10 cellular contexts compared by ENCODE assay signal in the genomic region with DNA sequence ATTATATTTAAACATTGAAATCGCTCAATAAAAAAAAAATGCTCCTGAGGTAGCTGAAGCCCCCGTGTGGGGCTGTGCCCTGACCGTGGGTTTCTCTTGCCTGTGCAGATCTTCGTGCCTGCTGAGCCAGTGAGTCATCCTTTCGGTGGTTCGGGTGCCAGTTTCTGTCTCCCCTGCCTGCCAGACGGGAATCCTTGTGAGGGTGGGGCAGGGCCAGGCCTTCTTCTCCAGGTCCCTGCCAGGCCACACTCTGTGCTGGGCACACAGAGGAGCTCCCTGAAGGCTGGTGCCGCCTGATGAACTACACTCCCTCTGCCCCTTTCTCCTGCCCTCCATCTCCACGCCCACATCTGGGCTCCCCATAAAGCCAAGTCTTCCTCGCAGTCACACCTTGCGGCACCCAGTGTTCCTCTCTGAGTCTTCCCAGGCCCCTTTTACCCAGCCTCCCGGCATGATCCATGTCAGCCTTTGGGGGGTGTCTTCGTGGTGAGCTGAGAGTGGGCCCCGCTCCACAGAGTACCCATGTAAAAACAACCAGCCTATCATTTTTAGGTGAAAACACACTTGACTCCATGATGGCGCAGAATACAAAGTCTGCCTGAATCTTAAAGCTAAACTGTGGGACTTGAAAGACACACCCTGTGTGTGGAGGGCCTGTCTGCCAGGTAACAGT. TPM values are rescaled to one million over a fixed set of nuclear protein-coding genes. Genes with fewer than 3 reads are reported as not detected.
A peak's percentile ranks its signal among the peaks of the same experiment; 100 is the strongest.
DNase-seq lines count a peak whose midpoint lies in the region; ATAC-seq, FAIRE-seq and TF ChIP-seq lines count a peak whose summit lies in the region.
"Had no signal": no experiment of that assay in that cellular context is flagged by ENCODE, and none has a peak within 500 bp of the region (broad histone marks: within the 10 kb centered on the region; RNA-seq: fewer than 3 reads in every experiment).

No MANE protein-coding gene starts in this region.

- H3K27me3 ChIP-seq in H7 (ENCODE audit: control insufficient read depth, insufficient read depth, low read length), result no peaks in the 10 kb centered on the region

- no peak for ATAC-seq in HG03039 (IDR thresholded peaks at IDR 0.05; ENCODE audit: unreplicated experiment)

- H3K27me3 Mint-ChIP-seq in T-helper 2 cell treated with Interferon-gamma antibody and Interleukin-4, amounts not matched to agents 5 μg/mL and 100 μg/mL, for 36 hours (ENCODE audit: low read depth), result no peaks in the 10 kb centered on the region
- H3K27me3 Mint-ChIP-seq: IgD-negative memory B cell had no signal

- peaks cover 66% of the 10 kb centered on the region for H3K4me1 Mint-ChIP-seq in T-helper 2 cell treated with Interferon-gamma antibody and Interleukin-4, amounts not matched to agents 5 μg/mL and 100 μg/mL, for 36 hours (ENCODE audit: low read depth)

- peak overlapping the region; percentile 67 for H3K27ac Mint-ChIP-seq in T-helper 2 cell treated with Interferon-gamma antibody and Interleukin-4, amounts not matched to agents 5 μg/mL and 100 μg/mL, for 36 hours

- no peaks in the 10 kb centered on the region for H3K36me3 ChIP-seq in H7 (replicated peaks; ENCODE audit: control insufficient read depth, insufficient read depth, low read length)

- DNase-seq in H7 (peak; percentile 29), dedifferentiated amniotic fluid mesenchymal stem cell (ENCODE audit: extremely low spot score) (peak; percentile 56), RKO (ENCODE audit: low spot score) (no peak), T-helper 9 cell (no peak), GM12891 (ENCODE audit: insufficient read length, low spot score) (no peak)
- DNase-seq in T-helper 2 cell treated with Interferon-gamma antibody and Interleukin-4, amounts not matched to agents 5 μg/mL and 100 μg/mL, for 36 hours (ENCODE audit: low spot score), result peak; percentile 31
- peak; percentile 25 to 40 for DNase-seq in stimulated activated CD4-positive, alpha-beta T cell treated with anti-CD3 and anti-CD28 coated beads, Interleukin-4, amount 100 ng/mL, for 4 hours
- DNase-seq: amniotic stem cell had no signal

- no peak overlapping the region for H3K4me3 ChIP-seq in H7 (ENCODE audit: insufficient read depth, low read depth, low read length)

- no peak for TF ChIP-seq POLR2A in GM12891 (IDR thresholded peaks at IDR 0.05; ENCODE audit: low read depth, low read length)

- no peak for FAIRE-seq in GM12891 (lab: Jason Lieb, UNC)

- no peaks in the 10 kb centered on the region for H3K36me3 Mint-ChIP-seq in T-helper 2 cell treated with Interferon-gamma antibody and Interleukin-4, amounts not matched to agents 5 μg/mL and 100 μg/mL, for 36 hours (ENCODE audit: low read depth)
- H3K36me3 Mint-ChIP-seq: IgD-negative memory B cell had no signal

- H3K4me3 Mint-ChIP-seq in T-helper 2 cell treated with Interferon-gamma antibody and Interleukin-4, amounts not matched to agents 5 μg/mL and 100 μg/mL, for 36 hours, result no peak overlapping the region

- H3K9me3 Mint-ChIP-seq in T-helper 2 cell treated with Interferon-gamma antibody and Interleukin-4, amounts not matched to agents 5 μg/mL and 100 μg/mL, for 36 hours, result no peaks in the 10 kb centered on the region
- H3K9me3 Mint-ChIP-seq: IgD-negative memory B cell had no signal

TF ChIP-seq in GM12891, 5 proteins besides CTCF, POLR2A, EP300 and RAD21:
- no peak for TF ChIP-seq POU2F2 (IDR thresholded peaks at IDR 0.05; ENCODE audit: low read depth, low read length)
- TF ChIP-seq TAF1 (IDR thresholded peaks at IDR 0.05; ENCODE audit: low read depth, low read length), result no peak
- TF ChIP-seq SPI1 (IDR thresholded peaks at IDR 0.05; ENCODE audit: low read depth, low read length), result no peak

RNA-seq across cellular contexts. Expression of a gene that starts 19.3 kb away (rescaled TPM):
- 0.04 and 0.17 TPM in 2 replicates for total RNA-seq in H7 (2014; rRNA removed; shearing (Covaris generic))
- 6.1 TPM for polyA plus RNA-seq in GM12891 (2012; ENCODE audit: low read depth, missing spikeins)

RNA-seq across cellular contexts. Expression of a gene that starts 38.8 kb away (rescaled TPM):
- total RNA-seq in H7 (2014; rRNA removed; shearing (Covaris generic)), result 286 and 299 TPM in 2 replicates
- 96.3 TPM for polyA plus RNA-seq in GM12891 (2012; ENCODE audit: low read depth, missing spikeins)

Comparison
In these comparisons a context has a peak if more than half of its experiments do, and no peak if none do; other contexts are left out.
1. DNase-seq: peak in H7 (single experiment), T-helper 2 cell treated with Interferon-gamma antibody and Interleukin-4, amounts not matched to agents 5 μg/mL and 100 μg/mL, for 36 hours (single experiment), dedifferentiated amniotic fluid mesenchymal stem cell (single experiment) and stimulated activated CD4-positive, alpha-beta T cell treated with anti-CD3 and anti-CD28 coated beads, Interleukin-4, amount 100 ng/mL, for 4 hours (2 of 2); none in RKO (single experiment), T-helper 9 cell (single experiment) and GM12891 (single experiment).